ENCODE assay signal across 14 cellular contexts in the genomic region with DNA sequence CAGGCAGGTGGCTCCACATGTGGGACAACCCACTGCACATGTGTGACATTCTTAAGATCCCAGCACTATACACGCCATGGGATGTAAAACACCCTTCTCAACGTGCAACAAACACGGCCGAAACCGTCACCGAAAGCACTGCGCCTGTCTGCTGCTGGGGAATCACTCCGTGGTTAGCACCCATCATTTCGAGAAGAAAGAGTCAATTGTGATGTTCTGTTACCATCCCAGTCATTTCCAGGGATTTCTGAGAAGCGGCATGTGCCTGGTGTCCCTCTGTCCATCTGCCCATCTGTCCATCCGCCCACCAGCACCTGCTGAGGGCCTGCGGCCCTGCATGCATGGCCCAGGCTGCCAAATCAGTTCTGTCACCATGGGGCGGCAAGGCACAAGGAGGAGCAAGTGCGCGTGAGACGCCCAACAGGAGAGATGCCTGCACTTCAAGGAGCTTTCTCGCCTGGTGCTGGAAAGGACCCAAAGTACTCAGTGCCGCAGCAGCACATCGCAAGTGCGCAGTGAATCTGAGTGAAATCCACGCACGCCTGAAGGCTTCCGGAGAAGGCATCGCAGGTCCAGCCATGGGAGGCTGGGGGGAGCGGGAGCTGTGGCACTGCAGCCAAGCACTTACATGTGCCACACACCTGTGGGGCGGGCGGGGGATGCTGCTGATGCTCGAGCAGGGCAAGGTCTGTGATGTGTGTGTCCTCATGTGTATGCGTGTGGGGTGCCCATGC. TPM values are rescaled to one million over a fixed set of nuclear protein-coding genes. Genes with fewer than 3 reads are reported as not detected.
DNase-seq lines count a peak whose midpoint lies in the region; ATAC-seq and TF ChIP-seq lines count a peak whose summit lies in the region.
"Had no signal": no experiment of that assay in that cellular context is flagged by ENCODE, and none has a peak within 500 bp of the region (broad histone marks: within the 10 kb centered on the region; RNA-seq: fewer than 3 reads in every experiment).

No MANE protein-coding gene starts in this region.

- no peak for ATAC-seq in activated CD8-positive, alpha-beta T cell treated with anti-CD3 and anti-CD28 coated beads, Interleukin-2, amount 10 ng/mL, durations not matched to agents 7 days and 5 days
- ATAC-seq in activated CD8-positive, alpha-beta T cell treated with anti-CD3 and anti-CD28 coated beads for 36 hours: no peak
- peak; percentile 41 for ATAC-seq in HG02610 (IDR thresholded peaks at IDR 0.05; ENCODE audit: unreplicated experiment)
- ATAC-seq in effector memory CD8-positive, alpha-beta T cell (replicated peaks): no peak
- no peak for ATAC-seq in activated CD8-positive, alpha-beta memory T cell treated with anti-CD3 and anti-CD28 coated beads, Interleukin-2, amount 10 ng/mL, durations not matched to agents 7 days and 5 days
- ATAC-seq: A549 had no signal

- POLR2A ChIA-PET in activated CD8-positive, alpha-beta T cell treated with anti-CD3 and anti-CD28 coated beads, Interleukin-2, amount 10 ng/mL, durations not matched to agents 7 days and 5 days (lab: Charles Lee): no interaction called here
- POLR2A ChIA-PET in activated CD8-positive, alpha-beta T cell treated with anti-CD3 and anti-CD28 coated beads for 36 hours (lab: Charles Lee): interaction anchor here (1.1 kb wide), 1 partner anchor 11 kb away, joined by 3 read pairs; no protein-coding TSS in a partner anchor

- CTCF ChIA-PET in activated CD8-positive, alpha-beta T cell treated with anti-CD3 and anti-CD28 coated beads, Interleukin-2, amount 10 ng/mL, durations not matched to agents 7 days and 5 days (lab: Charles Lee): interaction anchor here (1.2 to 2.1 kb wide), 2 partner anchors 40 to 145 kb away, joined by 3 to 14 read pairs; no protein-coding TSS in a partner anchor
- CTCF ChIA-PET in activated CD8-positive, alpha-beta T cell treated with anti-CD3 and anti-CD28 coated beads for 36 hours (lab: Charles Lee): interaction anchor here (3.2 kb wide), 1 partner anchor 40 kb away, joined by 15 read pairs; no protein-coding TSS in a partner anchor
- CTCF ChIA-PET in activated CD8-positive, alpha-beta memory T cell treated with anti-CD3 and anti-CD28 coated beads, Interleukin-2, amount 10 ng/mL, durations not matched to agents 7 days and 5 days (lab: Charles Lee): interaction anchor here (1.0 to 1.4 kb wide), 3 partner anchors 40 to 171 kb away, joined by 3 to 5 read pairs (median 3); no protein-coding TSS in a partner anchor

- no peak for DNase-seq in activated CD8-positive, alpha-beta T cell treated with anti-CD3 and anti-CD28 coated beads, Interleukin-2, amount 10 ng/mL, durations not matched to agents 7 days and 5 days
- DNase-seq in activated CD8-positive, alpha-beta T cell treated with anti-CD3 and anti-CD28 coated beads for 36 hours: no peak
- DNase-seq in effector memory CD8-positive, alpha-beta T cell: no peak
- DNase-seq in superior temporal gyrus (ENCODE audit: extremely low spot score) (peak; percentile 33), 8988T (no peak)
- DNase-seq in activated CD8-positive, alpha-beta memory T cell treated with anti-CD3 and anti-CD28 coated beads, Interleukin-2, amount 50 U/mL, for 4 hours: no peak
- DNase-seq in activated CD8-positive, alpha-beta memory T cell treated with anti-CD3 and anti-CD28 coated beads, Interleukin-2, amount 10 ng/mL, durations not matched to agents 7 days and 5 days: no peak
- DNase-seq: activated CD4-positive, alpha-beta T cell treated with anti-CD3 and anti-CD28 coated beads, Interleukin-2, amount 50 U/mL, for 4 hours; hippocampal formation; NCI-H226; SJCRH30; small intestine had no signal

- H3K36me3 Mint-ChIP-seq in activated CD8-positive, alpha-beta T cell treated with anti-CD3 and anti-CD28 coated beads, Interleukin-2, amount 10 ng/mL, durations not matched to agents 7 days and 5 days (ENCODE audit: low read depth): no peaks in the 10 kb centered on the region
- H3K36me3 Mint-ChIP-seq in activated CD8-positive, alpha-beta T cell treated with anti-CD3 and anti-CD28 coated beads for 36 hours (ENCODE audit: low read depth): no peaks in the 10 kb centered on the region
- H3K36me3 Mint-ChIP-seq in effector memory CD8-positive, alpha-beta T cell (ENCODE audit: insufficient read depth): no peaks in the 10 kb centered on the region
- no peaks in the 10 kb centered on the region for H3K36me3 Mint-ChIP-seq in activated CD8-positive, alpha-beta memory T cell treated with anti-CD3 and anti-CD28 coated beads, Interleukin-2, amount 10 ng/mL, durations not matched to agents 7 days and 5 days

- no peaks in the 10 kb centered on the region for H3K27me3 Mint-ChIP-seq in activated CD8-positive, alpha-beta T cell treated with anti-CD3 and anti-CD28 coated beads, Interleukin-2, amount 10 ng/mL, durations not matched to agents 7 days and 5 days (ENCODE audit: low read depth)
- H3K27me3 Mint-ChIP-seq in activated CD8-positive, alpha-beta T cell treated with anti-CD3 and anti-CD28 coated beads for 36 hours: no peaks in the 10 kb centered on the region
- peaks cover 0 to 2% of the 10 kb centered on the region in 2 donors for H3K27me3 Mint-ChIP-seq in effector memory CD8-positive, alpha-beta T cell
- H3K27me3 Mint-ChIP-seq in activated CD8-positive, alpha-beta memory T cell treated with anti-CD3 and anti-CD28 coated beads, Interleukin-2, amount 10 ng/mL, durations not matched to agents 7 days and 5 days: no peaks in the 10 kb centered on the region

- H3K4me1 Mint-ChIP-seq in activated CD8-positive, alpha-beta T cell treated with anti-CD3 and anti-CD28 coated beads, Interleukin-2, amount 10 ng/mL, durations not matched to agents 7 days and 5 days (ENCODE audit: low read depth): peaks cover 18% of the 10 kb centered on the region
- peaks cover 25% of the 10 kb centered on the region for H3K4me1 Mint-ChIP-seq in activated CD8-positive, alpha-beta T cell treated with anti-CD3 and anti-CD28 coated beads for 36 hours (ENCODE audit: low read depth)
- H3K4me1 Mint-ChIP-seq in effector memory CD8-positive, alpha-beta T cell (ENCODE audit: low read depth in 2 of 2): peaks cover 9 to 27% of the 10 kb centered on the region in 2 donors
- H3K4me1 Mint-ChIP-seq in activated CD8-positive, alpha-beta memory T cell treated with anti-CD3 and anti-CD28 coated beads, Interleukin-2, amount 10 ng/mL, durations not matched to agents 7 days and 5 days: peaks cover 8% of the 10 kb centered on the region

- intact Hi-C loops in activated CD8-positive, alpha-beta T cell treated with anti-CD3 and anti-CD28 coated beads for 36 hours (cut with micrococcal nuclease): no loop called here

- H3K4me3 Mint-ChIP-seq in activated CD8-positive, alpha-beta T cell treated with anti-CD3 and anti-CD28 coated beads, Interleukin-2, amount 10 ng/mL, durations not matched to agents 7 days and 5 days: no peak overlapping the region
- no peak overlapping the region for H3K4me3 Mint-ChIP-seq in activated CD8-positive, alpha-beta T cell treated with anti-CD3 and anti-CD28 coated beads for 36 hours
- peak overlapping the region; percentile 34 to 83 for H3K4me3 Mint-ChIP-seq in effector memory CD8-positive, alpha-beta T cell
- no peak overlapping the region for H3K4me3 Mint-ChIP-seq in activated CD8-positive, alpha-beta memory T cell treated with anti-CD3 and anti-CD28 coated beads, Interleukin-2, amount 10 ng/mL, durations not matched to agents 7 days and 5 days

- TF ChIP-seq CTCF in activated CD8-positive, alpha-beta T cell treated with anti-CD3 and anti-CD28 coated beads for 36 hours (IDR thresholded peaks at IDR 0.05): no peak

- peak overlapping the region; percentile 69 for H3K27ac Mint-ChIP-seq in activated CD8-positive, alpha-beta T cell treated with anti-CD3 and anti-CD28 coated beads, Interleukin-2, amount 10 ng/mL, durations not matched to agents 7 days and 5 days
- no peak overlapping the region for H3K27ac Mint-ChIP-seq in activated CD8-positive, alpha-beta T cell treated with anti-CD3 and anti-CD28 coated beads for 36 hours
- H3K27ac Mint-ChIP-seq in effector memory CD8-positive, alpha-beta T cell: peak overlapping the region; percentile 79 to 87
- no peak overlapping the region for H3K27ac Mint-ChIP-seq in activated CD8-positive, alpha-beta memory T cell treated with anti-CD3 and anti-CD28 coated beads, Interleukin-2, amount 10 ng/mL, durations not matched to agents 7 days and 5 days

- H3K9me3 Mint-ChIP-seq in activated CD8-positive, alpha-beta T cell treated with anti-CD3 and anti-CD28 coated beads, Interleukin-2, amount 10 ng/mL, durations not matched to agents 7 days and 5 days (ENCODE audit: insufficient read depth): no peaks in the 10 kb centered on the region
- H3K9me3 Mint-ChIP-seq in activated CD8-positive, alpha-beta T cell treated with anti-CD3 and anti-CD28 coated beads for 36 hours: no peaks in the 10 kb centered on the region
- H3K9me3 Mint-ChIP-seq in effector memory CD8-positive, alpha-beta T cell: no peaks in the 10 kb centered on the region
- no peaks in the 10 kb centered on the region for H3K9me3 Mint-ChIP-seq in activated CD8-positive, alpha-beta memory T cell treated with anti-CD3 and anti-CD28 coated beads, Interleukin-2, amount 10 ng/mL, durations not matched to agents 7 days and 5 days (ENCODE audit: low read depth)

RNA-seq across cellular contexts. Expression of gene VAV2, which starts 38.0 kb away (rescaled TPM):
- 10 to 100 TPM; 10.1 to 10.3 TPM for total RNA-seq in activated CD8-positive, alpha-beta T cell treated with anti-CD3 and anti-CD28 coated beads, Interleukin-2, amount 10 ng/mL, durations not matched to agents 7 days and 5 days
- total RNA-seq in activated CD8-positive, alpha-beta T cell treated with anti-CD3 and anti-CD28 coated beads for 36 hours: 1 to 10 TPM; 5.1 to 5.4 TPM
- total RNA-seq in activated CD8-positive, alpha-beta memory T cell treated with anti-CD3 and anti-CD28 coated beads, Interleukin-2, amount 10 ng/mL, durations not matched to agents 7 days and 5 days: 1 to 10 TPM; 5.1 to 5.5 TPM

Comparison
In these comparisons a context has a peak if more than half of its experiments do, and no peak if none do; other contexts are left out.
1. H3K27ac Mint-ChIP-seq: peak in activated CD8-positive, alpha-beta T cell treated with anti-CD3 and anti-CD28 coated beads, Interleukin-2, amount 10 ng/mL, durations not matched to agents 7 days and 5 days (single experiment) and effector memory CD8-positive, alpha-beta T cell (2 of 2); none in activated CD8-positive, alpha-beta T cell treated with anti-CD3 and anti-CD28 coated beads for 36 hours (single experiment) and activated CD8-positive, alpha-beta memory T cell treated with anti-CD3 and anti-CD28 coated beads, Interleukin-2, amount 10 ng/mL, durations not matched to agents 7 days and 5 days (single experiment).
2. H3K4me3 Mint-ChIP-seq: peak in effector memory CD8-positive, alpha-beta T cell (2 of 2); none in activated CD8-positive, alpha-beta T cell treated with anti-CD3 and anti-CD28 coated beads, Interleukin-2, amount 10 ng/mL, durations not matched to agents 7 days and 5 days (single experiment), activated CD8-positive, alpha-beta T cell treated with anti-CD3 and anti-CD28 coated beads for 36 hours (single experiment) and activated CD8-positive, alpha-beta memory T cell treated with anti-CD3 and anti-CD28 coated beads, Interleukin-2, amount 10 ng/mL, durations not matched to agents 7 days and 5 days (single experiment).